8 cellular contexts compared by ENCODE assay signal in the genomic region with DNA sequence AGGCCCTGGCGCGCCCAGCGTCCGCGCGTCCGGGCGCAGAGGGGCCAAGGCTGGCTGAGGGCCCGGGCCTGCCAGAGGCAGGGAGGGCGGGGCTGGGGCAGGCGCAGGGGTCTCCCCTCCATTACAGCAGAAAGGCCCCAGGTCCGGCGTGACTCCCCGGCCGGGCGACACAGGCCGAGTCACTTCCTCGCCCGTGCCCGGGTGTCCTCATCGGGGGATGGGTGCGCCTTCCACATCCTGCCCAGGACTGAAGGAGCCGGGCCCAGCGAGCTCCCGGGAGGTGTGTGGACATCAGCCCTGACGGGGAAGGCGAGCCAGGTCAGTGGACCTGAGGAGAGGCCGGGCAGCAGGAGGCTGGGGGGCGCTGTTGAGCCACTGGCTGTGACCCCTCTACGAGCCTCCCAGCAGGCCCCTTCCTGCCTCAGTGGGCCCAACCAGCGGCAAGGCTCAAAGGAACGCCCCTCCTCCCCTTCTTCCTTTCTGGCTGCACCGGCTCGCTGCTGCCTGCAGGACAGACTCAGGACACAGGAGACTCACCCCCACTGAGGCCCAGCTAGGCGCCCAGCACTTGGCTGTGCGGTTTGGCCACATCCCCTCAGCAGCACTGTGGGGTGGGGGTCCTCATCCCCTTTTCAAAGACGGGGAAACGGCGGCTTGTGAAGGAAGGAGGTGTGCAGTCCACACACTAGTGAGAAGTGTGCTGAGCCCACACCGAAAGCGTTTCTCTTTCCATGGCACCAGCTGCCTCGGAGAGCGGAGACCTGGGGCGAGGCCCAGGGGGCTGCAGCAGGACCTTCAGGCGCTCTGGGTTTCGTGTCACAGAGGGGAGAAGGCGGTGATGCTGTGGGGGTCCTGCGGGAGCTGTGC. TPM values are rescaled to one million over a fixed set of nuclear protein-coding genes. Genes with fewer than 3 reads are reported as not detected.
DNase-seq lines count a peak whose midpoint lies in the region; ATAC-seq, FAIRE-seq and TF ChIP-seq lines count a peak whose summit lies in the region.

No MANE protein-coding gene starts in this region.

- peaks cover 2% of the 10 kb centered on the region for H3K4me1 Mint-ChIP-seq in activated CD4-positive, alpha-beta T cell treated with anti-CD3 and anti-CD28 coated beads, Interleukin-2, amount 10 ng/mL, durations not matched to agents 24 days and 14 days
- H3K4me1 Mint-ChIP-seq in activated CD4-positive, alpha-beta memory T cell treated with anti-CD3 and anti-CD28 coated beads for 36 hours (ENCODE audit: low read depth), result peaks cover 2% of the 10 kb centered on the region

- H4K20me1 ChIP-seq in K562 (replicated peaks; ENCODE audit: control insufficient read depth, insufficient read depth, low read length), result no peaks in the 10 kb centered on the region

- peaks cover 26% of the 10 kb centered on the region for H3K27me3 Mint-ChIP-seq in activated CD4-positive, alpha-beta T cell treated with anti-CD3 and anti-CD28 coated beads, Interleukin-2, amount 10 ng/mL, durations not matched to agents 24 days and 14 days
- H3K27me3 Mint-ChIP-seq in activated CD4-positive, alpha-beta memory T cell treated with anti-CD3 and anti-CD28 coated beads for 36 hours, result peaks cover 21% of the 10 kb centered on the region

- H3K27ac Mint-ChIP-seq in activated CD4-positive, alpha-beta T cell treated with anti-CD3 and anti-CD28 coated beads, Interleukin-2, amount 10 ng/mL, durations not matched to agents 24 days and 14 days, result no peak overlapping the region
- H3K27ac Mint-ChIP-seq in activated CD4-positive, alpha-beta memory T cell treated with anti-CD3 and anti-CD28 coated beads for 36 hours, result no peak overlapping the region

- peaks cover 20 to 87% of the 10 kb centered on the region in 2 experiments for H3K4me1 ChIP-seq in K562 (replicated peaks in 1 of 2; ENCODE audit: control insufficient read depth in 2 of 2, insufficient read depth in 2 of 2, low read length in 2 of 2)
- peaks cover 30% of the 10 kb centered on the region for H3K4me1 ChIP-seq in testis

- H3K36me3 ChIP-seq in K562 (ENCODE audit: control insufficient read depth, insufficient read depth, low read length) (peaks cover 24% of the 10 kb centered on the region; the same call in 1 of the 3 replicates), testis (ENCODE audit: low read depth, missing control alignments) (no peaks in the 10 kb centered on the region)

- H3K27me3 ChIP-seq in K562 (ENCODE audit: control insufficient read depth in 2 of 2, insufficient read depth in 2 of 2, low read length in 2 of 2), result no peaks in the 10 kb centered on the region
- H3K27me3 ChIP-seq in testis, result no peaks in the 10 kb centered on the region

- H3K4me3 ChIP-seq in K562 (peak overlapping the region; percentile 53), testis (peak overlapping the region; percentile 58 to 64)

- TF ChIP-seq CTCF in K562 (IDR thresholded peaks at IDR 0.05 in 2 of 3, conservative IDR thresholded peaks at IDR 0.05 in 1 of 3; ENCODE audit: insufficient read depth in 2 of 3, low read depth in 1 of 3, low read length in 3 of 3) (peak; percentile 48 to 62 (median 52); a peak in 5 of 6 replicates), testis (IDR thresholded peaks at IDR 0.05) (peak in 2 of 3 experiments; percentile 3 to 31)

- peak overlapping the region; percentile 76 for H3K27ac ChIP-seq in K562 (ENCODE audit: extremely low read depth, low read depth, low read length)
- peak overlapping the region in 1 of 2 donors; percentile 83 for H3K27ac ChIP-seq in testis

- in situ Hi-C loops in K562 (cut with MboI), result no loop called here

- intact Hi-C loops in activated CD4-positive, alpha-beta T cell treated with anti-CD3 and anti-CD28 coated beads, Interleukin-2, amount 10 ng/mL, durations not matched to agents 24 days and 14 days (cut with micrococcal nuclease), result no loop called here
- intact Hi-C loops in K562 (cut with micrococcal nuclease), result no loop called here
- intact Hi-C loops in left colon (cut with DNase I, micrococcal nuclease), result no loop called here
- intact Hi-C loops in testis (cut with DNase I; ENCODE audit: low total_unique reads), result loop anchor here (10.0 kb wide), 1 partner anchor 151 kb away; no protein-coding TSS in a partner anchor
- intact Hi-C loops in activated CD4-positive, alpha-beta memory T cell treated with anti-CD3 and anti-CD28 coated beads for 36 hours (cut with micrococcal nuclease), result no loop called here

- H3K9me1 ChIP-seq in K562 (ENCODE audit: control insufficient read depth, insufficient read depth, low read length), result no peaks in the 10 kb centered on the region

- no peak for TF ChIP-seq EP300 in K562 (IDR thresholded peaks at IDR 0.05; ENCODE audit: low read length)

- H3K4me2 ChIP-seq in K562 (ENCODE audit: insufficient read depth, low read length), result peak overlapping the region; percentile 72

- WGBS in K562 (ENCODE audit: insufficient coverage, low coverage, missing lambda C conversion rate), result 42% methylated on average over 12 of the region's 48 CpGs
- 29 to 52% methylated on average over 21 to 46 of the region's 48 CpGs for WGBS in testis, 2 donors

- peak overlapping the region; percentile 28 for H3K4me3 Mint-ChIP-seq in activated CD4-positive, alpha-beta T cell treated with anti-CD3 and anti-CD28 coated beads, Interleukin-2, amount 10 ng/mL, durations not matched to agents 24 days and 14 days
- H3K4me3 Mint-ChIP-seq in activated CD4-positive, alpha-beta memory T cell treated with anti-CD3 and anti-CD28 coated beads for 36 hours, result no peak overlapping the region

- no peaks in the 10 kb centered on the region for H3K36me3 Mint-ChIP-seq in activated CD4-positive, alpha-beta T cell treated with anti-CD3 and anti-CD28 coated beads, Interleukin-2, amount 10 ng/mL, durations not matched to agents 24 days and 14 days (ENCODE audit: low read depth)
- H3K36me3 Mint-ChIP-seq in activated CD4-positive, alpha-beta memory T cell treated with anti-CD3 and anti-CD28 coated beads for 36 hours, result no peaks in the 10 kb centered on the region

- H2AFZ ChIP-seq in K562 (ENCODE audit: low read depth, low read length), result peak overlapping the region; percentile 79

- peak in 1 of 2 experiments; percentile 44; a peak in 2 of 4 replicates for TF ChIP-seq RAD21 in K562 (CRISPR knock-in tag; conservative IDR thresholded peaks at IDR 0.05 in 1 of 2, IDR thresholded peaks at IDR 0.05 in 1 of 2)

- POLR2A ChIA-PET in K562 (lab: Yijun Ruan, JAX), result interaction anchor here (1.0 kb wide), 1 partner anchor 18 kb away, joined by 4 read pairs; no protein-coding TSS in a partner anchor
- POLR2A ChIA-PET in activated CD4-positive, alpha-beta memory T cell treated with anti-CD3 and anti-CD28 coated beads for 36 hours (lab: Charles Lee), result no interaction called here

- FAIRE-seq in K562 (lab: Jason Lieb, UNC), result no peak

- no peak for DNase-seq in activated CD4-positive, alpha-beta T cell treated with anti-CD3 and anti-CD28 coated beads, Interleukin-2, amount 10 ng/mL, durations not matched to agents 24 days and 14 days
- no peak for DNase-seq in activated CD4-positive, alpha-beta T cell treated with anti-CD3 and anti-CD28 coated beads for 48 hours
- DNase-seq in K562 (ENCODE audit: extremely low read depth in 1 of 4, low spot score in 3 of 4) (peak in 3 of 4 experiments; percentile 49 to 59 (median 50)), left colon (no peak), testis (peak; percentile 62), NCI-H1048 (lab: John Stamatoyannopoulos, UW) (no peak)
- no peak for DNase-seq in activated CD4-positive, alpha-beta memory T cell treated with anti-CD3 and anti-CD28 coated beads for 36 hours

- H3K9me3 Mint-ChIP-seq in activated CD4-positive, alpha-beta T cell treated with anti-CD3 and anti-CD28 coated beads, Interleukin-2, amount 10 ng/mL, durations not matched to agents 24 days and 14 days, result no peaks in the 10 kb centered on the region
- H3K9me3 Mint-ChIP-seq in activated CD4-positive, alpha-beta memory T cell treated with anti-CD3 and anti-CD28 coated beads for 36 hours, result no peaks in the 10 kb centered on the region

- CTCF ChIA-PET in K562 (lab: Yijun Ruan, JAX; ENCODE audit: low intra/inter-chr PET ratio), result interaction anchor here (0.9 kb wide), 1 partner anchor 18 kb away, joined by 3 read pairs; no protein-coding TSS in a partner anchor
- CTCF ChIA-PET in activated CD4-positive, alpha-beta memory T cell treated with anti-CD3 and anti-CD28 coated beads for 36 hours (lab: Charles Lee), result interaction anchor here (1.0 kb wide), 1 partner anchor 430 kb away, joined by 3 read pairs; no protein-coding TSS in a partner anchor

- H3K79me2 ChIP-seq in K562 (ENCODE audit: control insufficient read depth, insufficient read depth, low read length), result peaks cover 21% of the 10 kb centered on the region

- TSS peak; percentile 60 for BruUV-seq in K562 (replicated peaks; lab: Mats Ljungman, UMichigan)

- ATAC-seq in K562, result peak; percentile 64
- ATAC-seq in left colon, result peak; percentile 11
- no peak for ATAC-seq in GM19324 (IDR thresholded peaks at IDR 0.05; ENCODE audit: low FRiP score, unreplicated experiment)

- peak overlapping the region; percentile 75 to 94; a peak in 3 of 4 replicates for H3K9ac ChIP-seq in K562 (ENCODE audit: insufficient read depth in 1 of 2, low read depth in 2 of 2, low read length in 2 of 2)

- TF ChIP-seq POLR2A in K562 (conservative IDR thresholded peaks at IDR 0.05) (no peak), testis (IDR thresholded peaks at IDR 0.05) (no peak)

- H3K9me3 ChIP-seq in K562 (replicated peaks; ENCODE audit: control insufficient read depth, insufficient read depth, low read depth, low read length), result no peaks in the 10 kb centered on the region
- H3K9me3 ChIP-seq in testis, result no peaks in the 10 kb centered on the region

RNA-seq across cellular contexts. Expression of a gene that starts 0.6 kb away (rescaled TPM):
- total RNA-seq in activated CD4-positive, alpha-beta T cell treated with anti-CD3 and anti-CD28 coated beads, Interleukin-2, amount 10 ng/mL, durations not matched to agents 24 days and 14 days, result 0.37 and 0.50 TPM in 2 replicates
- total RNA-seq in K562 (2011; cell fraction: chromatin; rRNA removed; ENCODE audit: low replicate concordance), result 31.9 and 75.4 TPM in 2 replicates
- total RNA-seq in K562 (2011; cell fraction: nucleolus; rRNA removed), result 55.1 and 66.9 TPM in 2 replicates
- 38.6 and 39.3 TPM in 2 replicates for total RNA-seq in K562 (2011; cell fraction: nucleoplasm; rRNA removed)
- 39.5 and 46.0 TPM in 2 replicates for total RNA-seq in K562 (2014; rRNA removed)
- 20.8 and 23.7 TPM in 2 replicates for total RNA-seq in K562 (2014; rRNA removed; fragmentation: Illumina TruSeq; extraction: Trizol)
- total RNA-seq in K562 (2015; rRNA removed; fragmentation: Illumina TruSeq; extraction: Trizol), result 68.6 and 70.2 TPM in 2 replicates
- 52.7 and 61.2 TPM in 2 replicates for total RNA-seq in K562 (2021)
- 22.6 and 35.4 TPM in 2 replicates for polyA plus RNA-seq in K562 (2011; rRNA removed)
- 30.5 and 40.8 TPM in 2 replicates for polyA plus RNA-seq in K562 (2011; cell fraction: cytosol; rRNA removed)
- 171 and 203 TPM in 2 replicates for polyA plus RNA-seq in K562 (2011; cell fraction: nucleus; rRNA removed)
- 33.8 and 69.4 TPM in 2 replicates for polyA plus RNA-seq in K562 (2012)
- polyA plus RNA-seq in K562 (2014; fragmentation: Illumina TruSeq; extraction: Trizol), result 42.7 and 59.7 TPM in 2 replicates
- polyA plus RNA-seq in K562 (2014; fragmentation: Nextera tagmentation; extraction: Ambion mirVana), result 10 to 100 TPM; 44.6 to 49.7 TPM
- polyA plus RNA-seq in K562 (2014; rRNA removed), result 47.6 and 63.5 TPM in 2 replicates
- polyA minus RNA-seq in K562 (2011; rRNA and poly(A)+ RNA removed), result 8.9 and 13.3 TPM in 2 replicates
- 25.6 and 31.0 TPM in 2 replicates for polyA minus RNA-seq in K562 (2011; cell fraction: cytosol; rRNA and poly(A)+ RNA removed)
- polyA minus RNA-seq in K562 (2011; cell fraction: nucleus; rRNA and poly(A)+ RNA removed), result 17.0 and 18.2 TPM in 2 replicates
- total RNA-seq in left colon, result 10 to 100 TPM; 14.9 to 40.8 TPM
- total RNA-seq in testis, result 10 to 100 TPM; 44.9 to 51.8 TPM
- polyA plus RNA-seq in testis (ENCODE audit: insufficient read depth, low read depth, low replicate concordance), result 92.8 TPM
- total RNA-seq in activated CD4-positive, alpha-beta memory T cell treated with anti-CD3 and anti-CD28 coated beads for 36 hours, result under 1 TPM; 0.50 to 0.56 TPM

RNA-seq across cellular contexts. Expression of a gene that starts 29.3 kb away (rescaled TPM):
- not detected in 2 replicates for total RNA-seq in activated CD4-positive, alpha-beta T cell treated with anti-CD3 and anti-CD28 coated beads, Interleukin-2, amount 10 ng/mL, durations not matched to agents 24 days and 14 days
- total RNA-seq in K562 (2011; cell fraction: chromatin; rRNA removed; ENCODE audit: low replicate concordance), result 7.7 and 24.3 TPM in 2 replicates
- 22.4 and 23.0 TPM in 2 replicates for total RNA-seq in K562 (2011; cell fraction: nucleolus; rRNA removed)
- total RNA-seq in K562 (2011; cell fraction: nucleoplasm; rRNA removed), result 13.8 and 17.9 TPM in 2 replicates
- 3.5 and 5.6 TPM in 2 replicates for total RNA-seq in K562 (2014; rRNA removed)
- 0.33 TPM in 1 of 2 replicates, not detected in the other for total RNA-seq in K562 (2014; rRNA removed; fragmentation: Illumina TruSeq; extraction: Trizol)
- total RNA-seq in K562 (2015; rRNA removed; fragmentation: Illumina TruSeq; extraction: Trizol), result 0.83 and 1.6 TPM in 2 replicates
- total RNA-seq in K562 (2021), result 5.4 and 6.7 TPM in 2 replicates
- polyA plus RNA-seq in K562 (2011; rRNA removed), result 1.1 and 2.0 TPM in 2 replicates
- polyA plus RNA-seq in K562 (2011; cell fraction: cytosol; rRNA removed), result 1.6 and 3.7 TPM in 2 replicates
- polyA plus RNA-seq in K562 (2011; cell fraction: nucleus; rRNA removed), result 8.4 and 18.9 TPM in 2 replicates
- 1.8 and 2.2 TPM in 2 replicates for polyA plus RNA-seq in K562 (2012)
- 0.25 and 0.97 TPM in 2 replicates for polyA plus RNA-seq in K562 (2014; fragmentation: Illumina TruSeq; extraction: Trizol)
- polyA plus RNA-seq in K562 (2014; fragmentation: Nextera tagmentation; extraction: Ambion mirVana), result under 1 TPM in 1 of 2 experiments, not detected in 1; 0.10 TPM
- 6.2 and 11.7 TPM in 2 replicates for polyA plus RNA-seq in K562 (2014; rRNA removed)
- polyA minus RNA-seq in K562 (2011; rRNA and poly(A)+ RNA removed), result 0.21 TPM in 1 of 2 replicates, not detected in the other
- polyA minus RNA-seq in K562 (2011; cell fraction: cytosol; rRNA and poly(A)+ RNA removed), result 2.5 and 2.9 TPM in 2 replicates
- 3.1 and 5.0 TPM in 2 replicates for polyA minus RNA-seq in K562 (2011; cell fraction: nucleus; rRNA and poly(A)+ RNA removed)
- 10 to 100 TPM; 13.5 to 27.4 TPM for total RNA-seq in left colon
- total RNA-seq in testis, result 1 to 10 TPM; 1.0 to 2.4 TPM
- polyA plus RNA-seq in testis (ENCODE audit: insufficient read depth, low read depth, low replicate concordance), result 2.4 TPM
- not detected for total RNA-seq in activated CD4-positive, alpha-beta memory T cell treated with anti-CD3 and anti-CD28 coated beads for 36 hours

RNA-seq across cellular contexts. Expression of a gene that starts 39.9 kb away (rescaled TPM):
- not detected in 2 replicates for total RNA-seq in activated CD4-positive, alpha-beta T cell treated with anti-CD3 and anti-CD28 coated beads, Interleukin-2, amount 10 ng/mL, durations not matched to agents 24 days and 14 days
- total RNA-seq in K562 (2011; cell fraction: chromatin; rRNA removed; ENCODE audit: low replicate concordance), result not detected in 2 replicates
- total RNA-seq in K562 (2011; cell fraction: nucleolus; rRNA removed), result not detected in 2 replicates
- not detected in 2 replicates for total RNA-seq in K562 (2011; cell fraction: nucleoplasm; rRNA removed)
- total RNA-seq in K562 (2014; rRNA removed), result not detected in 2 replicates
- not detected in 2 replicates for total RNA-seq in K562 (2014; rRNA removed; fragmentation: Illumina TruSeq; extraction: Trizol)
- total RNA-seq in K562 (2015; rRNA removed; fragmentation: Illumina TruSeq; extraction: Trizol), result not detected in 2 replicates
- not detected in 2 replicates for total RNA-seq in K562 (2021)
- polyA plus RNA-seq in K562 (2011; rRNA removed), result not detected in 2 replicates
- 0.30 TPM in 1 of 2 replicates, not detected in the other for polyA plus RNA-seq in K562 (2011; cell fraction: cytosol; rRNA removed)
- not detected in 2 replicates for polyA plus RNA-seq in K562 (2011; cell fraction: nucleus; rRNA removed)
- polyA plus RNA-seq in K562 (2012), result not detected in 2 replicates
- polyA plus RNA-seq in K562 (2014; fragmentation: Illumina TruSeq; extraction: Trizol), result not detected in 2 replicates
- not detected for polyA plus RNA-seq in K562 (2014; fragmentation: Nextera tagmentation; extraction: Ambion mirVana)
- polyA plus RNA-seq in K562 (2014; rRNA removed), result not detected in 2 replicates
- polyA minus RNA-seq in K562 (2011; rRNA and poly(A)+ RNA removed), result not detected in 2 replicates
- not detected in 2 replicates for polyA minus RNA-seq in K562 (2011; cell fraction: cytosol; rRNA and poly(A)+ RNA removed)
- polyA minus RNA-seq in K562 (2011; cell fraction: nucleus; rRNA and poly(A)+ RNA removed), result not detected in 2 replicates
- not detected for total RNA-seq in left colon
- total RNA-seq in testis, result 1 to 10 TPM; 1.9 to 5.6 TPM
- polyA plus RNA-seq in testis (ENCODE audit: insufficient read depth, low read depth, low replicate concordance), result 3.9 TPM
- not detected for total RNA-seq in activated CD4-positive, alpha-beta memory T cell treated with anti-CD3 and anti-CD28 coated beads for 36 hours

Comparison
In these comparisons a context has a peak if more than half of its experiments do, and no peak if none do; other contexts are left out.
1. DNase-seq: peak in K562 (3 of 4) and testis (single experiment); none in activated CD4-positive, alpha-beta T cell treated with anti-CD3 and anti-CD28 coated beads, Interleukin-2, amount 10 ng/mL, durations not matched to agents 24 days and 14 days (single experiment), activated CD4-positive, alpha-beta T cell treated with anti-CD3 and anti-CD28 coated beads for 48 hours (single experiment), left colon (0 of 2), NCI-H1048 (single experiment) and activated CD4-positive, alpha-beta memory T cell treated with anti-CD3 and anti-CD28 coated beads for 36 hours (single experiment).
2. RNA of a gene that starts 0.6 kb away (total RNA-seq): 20.8 to 75.4 TPM in K562, 44.9 to 51.8 TPM in testis and 14.9 to 40.8 TPM in left colon; 0.50 to 0.56 TPM in activated CD4-positive, alpha-beta memory T cell treated with anti-CD3 and anti-CD28 coated beads for 36 hours and 0.37 to 0.50 TPM in activated CD4-positive, alpha-beta T cell treated with anti-CD3 and anti-CD28 coated beads, Interleukin-2, amount 10 ng/mL, durations not matched to agents 24 days and 14 days; every median in the first group is over 10 times any median in the second.